Comparison of ENCODE assay signal across 9 cellular contexts in the genomic region with DNA sequence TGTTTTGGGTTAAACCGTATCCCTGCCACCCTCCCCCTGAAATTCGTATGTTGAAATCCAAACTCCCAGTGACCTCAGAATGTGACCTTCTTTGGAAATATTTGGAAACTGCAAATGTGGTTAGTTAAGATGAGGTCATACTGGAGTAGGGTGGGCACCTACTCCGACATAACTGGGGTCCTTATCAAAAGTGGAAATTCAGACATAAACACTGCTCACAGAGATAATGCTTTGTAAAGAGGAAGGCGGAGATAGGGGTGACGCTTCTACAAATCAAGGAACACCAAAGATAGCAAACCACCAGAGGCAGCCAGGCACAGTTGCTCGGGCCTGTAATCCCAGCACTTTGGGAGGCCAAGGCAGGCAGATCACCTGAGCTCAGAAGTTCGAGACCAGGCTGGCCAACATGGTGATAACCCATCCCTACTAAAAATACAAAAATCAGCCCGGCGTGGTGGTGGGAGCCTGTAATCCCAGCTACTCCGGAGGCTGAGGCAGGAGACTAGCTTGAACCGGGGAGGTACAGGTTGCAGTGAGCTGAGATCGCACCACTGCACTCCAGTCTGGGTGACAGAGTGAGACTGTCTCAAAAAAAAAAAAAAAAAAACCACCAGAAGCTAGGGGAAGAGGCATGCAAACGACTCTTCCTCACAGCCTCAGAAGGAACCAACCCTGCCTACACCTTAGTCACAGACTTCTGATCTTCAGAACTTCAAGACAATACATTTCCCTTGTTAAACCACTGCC. TPM values are rescaled to one million over a fixed set of nuclear protein-coding genes. Genes with fewer than 3 reads are reported as not detected.
DNase-seq lines count a peak whose midpoint lies in the region; ATAC-seq and TF ChIP-seq lines count a peak whose summit lies in the region.
"Had no signal": no experiment of that assay in that cellular context is flagged by ENCODE, and none has a peak within 500 bp of the region (broad histone marks: within the 10 kb centered on the region; RNA-seq: fewer than 3 reads in every experiment).

No MANE protein-coding gene starts in this region.

- intact Hi-C loops in ovary (cut with DNase I): no loop called here

- TF ChIP-seq EP300 in ovary (IDR thresholded peaks at IDR 0.05): no peak

- H3K27ac ChIP-seq in effector memory CD4-positive, alpha-beta T cell (ENCODE audit: insufficient read depth, low read length, poor library complexity, severe bottlenecking): peak overlapping the region; percentile 35
- no peak overlapping the region for H3K27ac ChIP-seq in ovary

- no peaks in the 10 kb centered on the region for H3K36me3 Mint-ChIP-seq in T-cell

- ATAC-seq in GM18498 (IDR thresholded peaks at IDR 0.05; ENCODE audit: unreplicated experiment) (peak; percentile 71), HG02642 (IDR thresholded peaks at IDR 0.05; ENCODE audit: poor library complexity, unreplicated experiment) (peak; percentile 78), T-cell (replicated peaks in 1 of 4) (peak; percentile 90 to 97 (median 93))
- ATAC-seq: HCT116 had no signal

- no peaks in the 10 kb centered on the region for H3K27me3 ChIP-seq in effector memory CD4-positive, alpha-beta T cell (replicated peaks; ENCODE audit: control insufficient read depth, insufficient read depth, low read length, poor library complexity, severe bottlenecking)
- no peaks in the 10 kb centered on the region for H3K27me3 ChIP-seq in ovary

- POLR2A ChIA-PET in T-cell (lab: Charles Lee): interaction anchor here (0.5 to 2.4 kb wide), 12 partner anchors 15 to 46 kb away, joined by 3 to 13 read pairs (median 5); no protein-coding TSS in a partner anchor

- H3K4me3 Mint-ChIP-seq in T-cell: peak overlapping the region; percentile 24 to 58 (median 39)

- H3K4me3 ChIP-seq in effector memory CD4-positive, alpha-beta T cell (ENCODE audit: insufficient read depth, low read depth, low read length, poor library complexity, severe bottlenecking): peak overlapping the region; percentile 15
- H3K4me3 ChIP-seq in ovary: no peak overlapping the region

- peaks cover 24% of the 10 kb centered on the region for H3K4me1 ChIP-seq in effector memory CD4-positive, alpha-beta T cell (ENCODE audit: control insufficient read depth, insufficient read depth, low read length, poor library complexity, severe bottlenecking)
- peaks cover 7% of the 10 kb centered on the region for H3K4me1 ChIP-seq in ovary (ENCODE audit: insufficient read depth)

- TF ChIP-seq CTCF in ovary (IDR thresholded peaks at IDR 0.05): no peak

- CTCF ChIA-PET in T-cell (lab: Charles Lee): interaction anchor here (0.6 to 1.5 kb wide), 6 partner anchors 9 to 67 kb away, joined by 3 to 4 read pairs (median 3); no protein-coding TSS in a partner anchor

- H3K27ac Mint-ChIP-seq in T-cell: peak overlapping the region; percentile 100

- WGBS in ovary, 3 donors: 53 to 58% (median 55%) methylated on average over 13 of the region's 13 CpGs

- H3K36me3 ChIP-seq in effector memory CD4-positive, alpha-beta T cell (ENCODE audit: control insufficient read depth, insufficient read depth, low read length): no peaks in the 10 kb centered on the region
- no peaks in the 10 kb centered on the region for H3K36me3 ChIP-seq in ovary

- no peak for TF ChIP-seq POLR2A in ovary (IDR thresholded peaks at IDR 0.05)

- no peaks in the 10 kb centered on the region for H3K9me3 Mint-ChIP-seq in T-cell

- H3K9me3 ChIP-seq in effector memory CD4-positive, alpha-beta T cell (ENCODE audit: control insufficient read depth, low read length): no peaks in the 10 kb centered on the region
- H3K9me3 ChIP-seq in ovary: no peaks in the 10 kb centered on the region

- H3K27me3 Mint-ChIP-seq in T-cell: no peaks in the 10 kb centered on the region

- peaks cover 46 to 70% (median 67%) of the 10 kb centered on the region in 3 donors for H3K4me1 Mint-ChIP-seq in T-cell

- DNase-seq in T-cell: peak in 27 of 34 experiments; percentile 14 to 51 (median 28)
- DNase-seq in effector memory CD4-positive, alpha-beta T cell: peak in 1 of 3 donors; percentile 29
- no peak for DNase-seq in hippocampal formation (lab: John Stamatoyannopoulos, UW)
- DNase-seq in H4 (ENCODE audit: low spot score): no peak
- DNase-seq in pons (ENCODE audit: low spot score): no peak
- DNase-seq in ovary: no peak

RNA-seq across cellular contexts. Expression of gene CHD2, which starts 51.1 kb away (rescaled TPM):
- total RNA-seq in T-cell (100 to 1,000 TPM; 231 to 506 (median 266) TPM), ovary (100 to 1,000 TPM in 4 of 7 donors, 10 to 100 TPM in 3; 83.8 to 146 (median 106) TPM)
- total RNA-seq in H4 (2014; rRNA removed; shearing (Covaris generic)): 19.1 and 41.2 TPM in 2 replicates
- polyA plus RNA-seq in ovary: 10 to 100 TPM; 43.6 to 73.9 TPM

Comparison
In these comparisons a context has a peak if more than half of its experiments do, and no peak if none do; other contexts are left out.
1. DNase-seq: peak in T-cell (27 of 34); none in hippocampal formation (0 of 2), H4 (single experiment), pons (single experiment) and ovary (0 of 5).
2. Peak in every context shown above with its lines, with median percentiles within 50 percentile points of each other: ATAC-seq.